In genomic region chr16:62041401-62041800, GRCh38 we compare ENCODE assay signal across 9 cellular contexts. TPM values are rescaled to one million over a fixed set of nuclear protein-coding genes. Genes with fewer than 3 reads are reported as not detected.
DNase-seq lines count a peak whose midpoint lies in the region; ATAC-seq and TF ChIP-seq lines count a peak whose summit lies in the region.
"Had no signal": no experiment of that assay in that cellular context is flagged by ENCODE, and none has a peak within 500 bp of the region (broad histone marks: within the 10 kb centered on the region; RNA-seq: fewer than 3 reads in every experiment).

No MANE protein-coding gene starts in this region.

- peaks cover 13% of the 10 kb centered on the region for H3K27me3 Mint-ChIP-seq in stimulated activated naive CD8-positive, alpha-beta T cell treated with anti-CD3 and anti-CD28 coated beads, Interleukin-15, amount 100 ng/mL, for 72 hours

- H3K4me1 Mint-ChIP-seq in stimulated activated naive CD8-positive, alpha-beta T cell treated with anti-CD3 and anti-CD28 coated beads, Interleukin-15, amount 100 ng/mL, for 72 hours: no peaks in the 10 kb centered on the region

- DNase-seq in A172 (ENCODE audit: low spot score) (peak; percentile 39), OCI-M1 (lab: John Stamatoyannopoulos, UW) (peak; percentile 43), glomerular visceral epithelial cell (ENCODE audit: extremely low spot score) (peak; percentile 36), HCEC 1CT (no peak)
- no peak for DNase-seq in stimulated activated naive CD8-positive, alpha-beta T cell treated with anti-CD3 and anti-CD28 coated beads, Interleukin-15, amount 100 ng/mL, for 72 hours
- DNase-seq: stimulated activated CD8-positive, alpha-beta memory T cell treated with anti-CD3 and anti-CD28 coated beads, Interleukin-4, amount 100 ng/mL, for 48 hours had no signal

- H3K4me3 Mint-ChIP-seq in stimulated activated naive CD8-positive, alpha-beta T cell treated with anti-CD3 and anti-CD28 coated beads, Interleukin-15, amount 100 ng/mL, for 72 hours: no peak overlapping the region

- peak; percentile 28 for TF ChIP-seq CTCF in GM12873 (IDR thresholded peaks at IDR 0.05; ENCODE audit: insufficient read depth, low read depth, low read length, missing control alignments)

- no peak for ATAC-seq in stimulated activated naive CD8-positive, alpha-beta T cell treated with anti-CD3 and anti-CD28 coated beads, Interleukin-15, amount 100 ng/mL, for 72 hours
- no peak for ATAC-seq in GM18519 (IDR thresholded peaks at IDR 0.05; ENCODE audit: low FRiP score, unreplicated experiment)
- ATAC-seq in GM19324 (IDR thresholded peaks at IDR 0.05; ENCODE audit: low FRiP score, unreplicated experiment): no peak

- H3K9me3 Mint-ChIP-seq in stimulated activated naive CD8-positive, alpha-beta T cell treated with anti-CD3 and anti-CD28 coated beads, Interleukin-15, amount 100 ng/mL, for 72 hours: peaks cover 6 to 24% of the 10 kb centered on the region in 2 donors

- H3K27ac Mint-ChIP-seq in stimulated activated naive CD8-positive, alpha-beta T cell treated with anti-CD3 and anti-CD28 coated beads, Interleukin-15, amount 100 ng/mL, for 72 hours: no peak overlapping the region

RNA-seq across cellular contexts. Expression of gene CDH8, which starts 5.2 kb away (rescaled TPM):
- total RNA-seq in A172 (2014; rRNA removed; shearing (Covaris generic)): 3.5 and 8.2 TPM in 2 replicates

Comparison
In these comparisons a context has a peak if more than half of its experiments do, and no peak if none do; other contexts are left out.
1. DNase-seq: peak in A172 (single experiment), OCI-M1 (single experiment) and glomerular visceral epithelial cell (single experiment); none in HCEC 1CT (single experiment) and stimulated activated naive CD8-positive, alpha-beta T cell treated with anti-CD3 and anti-CD28 coated beads, Interleukin-15, amount 100 ng/mL, for 72 hours (0 of 2).